ENCODE assay signal across 8 cellular contexts in genomic region chr7:55951637-55952351, GRCh38. TPM values are rescaled to one million over a fixed set of nuclear protein-coding genes. Genes with fewer than 3 reads are reported as not detected.
DNase-seq lines count a peak whose midpoint lies in the region; ATAC-seq, FAIRE-seq and TF ChIP-seq lines count a peak whose summit lies in the region.

TSS of gene MRPS17 (plus strand) at chr7:55951877. CDS start at chr7:55953196, 1,319 bp downstream.

- no peaks in the 10 kb centered on the region for H3K4me1 ChIP-seq in prostate gland (replicated peaks)

- no peaks in the 10 kb centered on the region for H3K27me3 ChIP-seq in prostate gland (replicated peaks; ENCODE audit: insufficient read depth)

- no peaks in the 10 kb centered on the region for H3K27me3 Mint-ChIP-seq in T-helper 17 cell

- peak within 1 kb of the TSS; percentile 94 for H3K27ac Mint-ChIP-seq in T-helper 17 cell

- WGBS in prostate gland: under 1% methylated on average over 53 of the region's 53 CpGs

- peak within 1 kb of the TSS; percentile 62 to 80 for H3K4me3 ChIP-seq in prostate gland

- H3K4me3 Mint-ChIP-seq in T-helper 17 cell: peak within 1 kb of the TSS; percentile 97

- H3K9me3 ChIP-seq in T-helper 17 cell (ENCODE audit: control insufficient read depth, low read length, poor library complexity, severe bottlenecking) (no peaks in the 10 kb centered on the region), prostate gland (no peaks in the 10 kb centered on the region)

- peak; percentile 100 for ATAC-seq in GM18498 (IDR thresholded peaks at IDR 0.05; ENCODE audit: unreplicated experiment)
- peak; percentile 100 for ATAC-seq in HG02884 (IDR thresholded peaks at IDR 0.05; ENCODE audit: unreplicated experiment)
- ATAC-seq in T-helper 17 cell: peak; percentile 100
- peak; percentile 100 for ATAC-seq in left ventricle myocardium superior

- H3K36me3 Mint-ChIP-seq in T-helper 17 cell (ENCODE audit: low read depth): peaks cover 5% of the 10 kb centered on the region

- peaks cover 15% of the 10 kb centered on the region for H3K4me1 Mint-ChIP-seq in T-helper 17 cell

- H3K27ac ChIP-seq in prostate gland: peak within 1 kb of the TSS; percentile 59 to 83

- peak in 2 of 4 experiments; percentile 16 to 29 for TF ChIP-seq CTCF in prostate gland (IDR thresholded peaks at IDR 0.05)

- TF ChIP-seq POLR2A in prostate gland (IDR thresholded peaks at IDR 0.05): peak; percentile 52

- intact Hi-C loops in left ventricle myocardium superior (cut with micrococcal nuclease): no loop called here
- intact Hi-C loops in prostate gland (cut with DNase I): no loop called here

- H3K36me3 ChIP-seq in prostate gland: no peaks in the 10 kb centered on the region

- FAIRE-seq in urothelium cell line (lab: Jason Lieb, UNC): peak; percentile 97

- DNase-seq in NCI-H1694 (lab: John Stamatoyannopoulos, UW) (peak; percentile 73), T-helper 17 cell (peak; percentile 83 to 92 (median 86)), amygdala (lab: John Stamatoyannopoulos, UW) (peak; percentile 17 to 94 (median 80)), left ventricle myocardium superior (peak; percentile 95), prostate gland (ENCODE audit: low spot score) (peak; percentile 88), urothelium cell line (ENCODE audit: low spot score) (peak; percentile 99)

RNA-seq across cellular contexts. Expression of gene MRPS17, which starts in this region (rescaled TPM):
- total RNA-seq in T-helper 17 cell (1 to 10 TPM; 6.8 to 9.5 TPM), left ventricle myocardium superior (23.2 TPM), prostate gland (10 to 100 TPM in 1 of 2 donors, 1 to 10 TPM in 1; 5.8 to 11.6 TPM)

Comparison
In these comparisons a context has a peak if more than half of its experiments do, and no peak if none do; other contexts are left out.
1. Peak in every context shown above with its lines: DNase-seq, ATAC-seq, H3K4me3 ChIP-seq and H3K27ac ChIP-seq.